In genomic region chr6:157040191-157040590, GRCh38 we compare ENCODE assay signal across 21 cellular contexts.
"Had no signal": no experiment of that assay in that cellular context is flagged by ENCODE, and none has a peak within 500 bp of the region (broad histone marks: within the 10 kb centered on the region; RNA-seq: fewer than 3 reads in every experiment).

No MANE protein-coding gene starts in this region.

- H3K27ac ChIP-seq: lower lobe of right lung, neutrophil, pancreas, sigmoid colon, stomach, thoracic aorta, transverse colon, upper lobe of right lung, uterus had no signal

- H3K27me3 Mint-ChIP-seq: central memory CD8-positive, alpha-beta T cell; effector memory CD8-positive, alpha-beta T cell; naive B cell; natural killer cell treated with Interleukin-12 subunit alpha and Interleukin-12 subunit beta and Interleukin-15 and Interleukin-18, amount 100 ng/mL, for 72 hours had no signal

- H3K9me3 Mint-ChIP-seq: central memory CD8-positive, alpha-beta T cell; effector memory CD8-positive, alpha-beta T cell; naive B cell; natural killer cell treated with Interleukin-12 subunit alpha and Interleukin-12 subunit beta and Interleukin-15 and Interleukin-18, amount 100 ng/mL, for 72 hours; neural crest cell had no signal

- H3K9me3 ChIP-seq: lower lobe of right lung, mucosa of descending colon, neutrophil, pancreas, sigmoid colon, stomach, thoracic aorta, transverse colon, upper lobe of right lung, uterus had no signal

- H3K27me3 ChIP-seq: neutrophil, pancreas, sigmoid colon, stomach, transverse colon, upper lobe of right lung, uterus had no signal

- H3K4me3 Mint-ChIP-seq: central memory CD8-positive, alpha-beta T cell; effector memory CD8-positive, alpha-beta T cell; naive B cell; natural killer cell treated with Interleukin-12 subunit alpha and Interleukin-12 subunit beta and Interleukin-15 and Interleukin-18, amount 100 ng/mL, for 72 hours; neural crest cell had no signal

- DNase-seq: cortex of kidney; effector memory CD8-positive, alpha-beta T cell; hypothalamus; left ventricle myocardium superior; lower lobe of right lung; mucosa of descending colon; naive B cell; pancreas; sigmoid colon; stimulated activated CD4-positive, alpha-beta T cell treated with anti-CD3 and anti-CD28 coated beads, Interleukin-2, amount 100 ng/mL, for 24 hours; stimulated activated CD4-positive, alpha-beta T cell treated with anti-CD3 and anti-CD28 coated beads, Interleukin-4, amount 100 ng/mL, for 4 hours; stimulated activated naive CD4-positive, alpha-beta T cell; stomach; transverse colon; upper lobe of right lung; uterus had no signal

- H3K4me3 ChIP-seq: lower lobe of right lung, mucosa of descending colon, pancreas, sigmoid colon, stomach, thoracic aorta, transverse colon, upper lobe of right lung, uterus had no signal

- H3K36me3 ChIP-seq: lower lobe of right lung, neutrophil, pancreas, sigmoid colon, stomach, thoracic aorta, transverse colon, upper lobe of right lung, uterus had no signal

- ATAC-seq: effector memory CD8-positive, alpha-beta T cell; left ventricle myocardium superior; lower lobe of right lung; mucosa of descending colon; natural killer cell treated with Interleukin-12 subunit alpha and Interleukin-12 subunit beta and Interleukin-15 and Interleukin-18, amount 100 ng/mL, for 72 hours; pancreas; upper lobe of right lung had no signal
